9 cellular contexts compared by ENCODE assay signal in genomic region chr3:170499562-170500156, GRCh38.
DNase-seq lines count a peak whose midpoint lies in the region; ATAC-seq and FAIRE-seq lines count a peak whose summit lies in the region.
"Had no signal": no experiment of that assay in that cellular context is flagged by ENCODE, and none has a peak within 500 bp of the region (broad histone marks: within the 10 kb centered on the region; RNA-seq: fewer than 3 reads in every experiment).

No MANE protein-coding gene starts in this region.

- H3K4me1 Mint-ChIP-seq in activated naive CD4-positive, alpha-beta T cell treated with anti-CD3 and anti-CD28 coated beads for 36 hours (ENCODE audit: low read depth) = no peaks in the 10 kb centered on the region
- H3K4me1 Mint-ChIP-seq in natural killer cell treated with Interleukin-12 subunit alpha and Interleukin-12 subunit beta and Interleukin-15 and Interleukin-18, amount 100 ng/mL, for 72 hours (ENCODE audit: low read depth in 2 of 2) = no peaks in the 10 kb centered on the region
- no peaks in the 10 kb centered on the region for H3K4me1 Mint-ChIP-seq in activated T-helper 17 cell treated with anti-CD3 and anti-CD28 coated beads, Interleukin-2, amount 50 U/mL, for 72 hours
- H3K4me1 Mint-ChIP-seq: activated naive CD8-positive, alpha-beta T cell treated with anti-CD3 and anti-CD28 coated beads, Interleukin-2, amount 10 ng/mL, durations not matched to agents 7 days and 5 days had no signal

- H3K4me3 Mint-ChIP-seq in activated naive CD4-positive, alpha-beta T cell treated with anti-CD3 and anti-CD28 coated beads for 36 hours = no peak overlapping the region
- H3K4me3 Mint-ChIP-seq in natural killer cell treated with Interleukin-12 subunit alpha and Interleukin-12 subunit beta and Interleukin-15 and Interleukin-18, amount 100 ng/mL, for 72 hours = no peak overlapping the region
- no peak overlapping the region for H3K4me3 Mint-ChIP-seq in activated T-helper 17 cell treated with anti-CD3 and anti-CD28 coated beads, Interleukin-2, amount 50 U/mL, for 72 hours
- H3K4me3 Mint-ChIP-seq: activated naive CD8-positive, alpha-beta T cell treated with anti-CD3 and anti-CD28 coated beads, Interleukin-2, amount 10 ng/mL, durations not matched to agents 7 days and 5 days had no signal

- intact Hi-C loops in activated naive CD4-positive, alpha-beta T cell treated with anti-CD3 and anti-CD28 coated beads for 36 hours (cut with micrococcal nuclease) = loop anchor here (1.0 to 2.0 kb wide), 2 partner anchors 85 to 189 kb away; no protein-coding TSS in a partner anchor

- ATAC-seq in activated naive CD4-positive, alpha-beta T cell treated with anti-CD3 and anti-CD28 coated beads, Interleukin-2, amount 50 U/mL, for 72 hours = no peak
- no peak for ATAC-seq in natural killer cell treated with Interleukin-12 subunit alpha and Interleukin-12 subunit beta and Interleukin-15 and Interleukin-18, amount 100 ng/mL, for 72 hours
- ATAC-seq in activated T-helper 17 cell treated with anti-CD3 and anti-CD28 coated beads, Interleukin-2, amount 50 U/mL, for 72 hours (replicated peaks) = no peak
- no peak for ATAC-seq in GM21786 (IDR thresholded peaks at IDR 0.05; ENCODE audit: unreplicated experiment)

- DNase-seq in activated naive CD4-positive, alpha-beta T cell treated with anti-CD3 and anti-CD28 coated beads for 36 hours = peak; percentile 39
- no peak for DNase-seq in activated naive CD4-positive, alpha-beta T cell treated with anti-CD3 and anti-CD28 coated beads, Interleukin-2, amount 50 U/mL, for 72 hours (ENCODE audit: low spot score in 2 of 2)
- peak; percentile 63 for DNase-seq in HTR-8/SVneo (ENCODE audit: insufficient read length, low spot score)
- peak; percentile 82 for DNase-seq in amniotic epithelial cell (ENCODE audit: low read depth)
- peak; percentile 28 for DNase-seq in kidney glomerular epithelial cell (lab: John Stamatoyannopoulos, UW)
- no peak for DNase-seq in natural killer cell treated with Interleukin-12 subunit alpha and Interleukin-12 subunit beta and Interleukin-15 and Interleukin-18, amount 100 ng/mL, for 72 hours (ENCODE audit: low spot score)
- DNase-seq: activated naive CD8-positive, alpha-beta T cell treated with anti-CD3 and anti-CD28 coated beads, Interleukin-2, amount 10 ng/mL, durations not matched to agents 7 days and 5 days had no signal

- CTCF ChIA-PET in activated naive CD4-positive, alpha-beta T cell treated with anti-CD3 and anti-CD28 coated beads for 36 hours (lab: Charles Lee) = interaction anchor here (0.6 to 1.5 kb wide), 4 partner anchors 29 to 593 kb away, joined by 3 to 7 read pairs (median 3); no protein-coding TSS in a partner anchor

- H3K9me3 Mint-ChIP-seq in activated naive CD4-positive, alpha-beta T cell treated with anti-CD3 and anti-CD28 coated beads for 36 hours = no peaks in the 10 kb centered on the region
- no peaks in the 10 kb centered on the region for H3K9me3 Mint-ChIP-seq in activated naive CD4-positive, alpha-beta T cell treated with anti-CD3 and anti-CD28 coated beads, Interleukin-2, amount 50 U/mL, for 72 hours
- H3K9me3 Mint-ChIP-seq in natural killer cell treated with Interleukin-12 subunit alpha and Interleukin-12 subunit beta and Interleukin-15 and Interleukin-18, amount 100 ng/mL, for 72 hours = no peaks in the 10 kb centered on the region
- no peaks in the 10 kb centered on the region for H3K9me3 Mint-ChIP-seq in activated T-helper 17 cell treated with anti-CD3 and anti-CD28 coated beads, Interleukin-2, amount 50 U/mL, for 72 hours
- H3K9me3 Mint-ChIP-seq: activated naive CD8-positive, alpha-beta T cell treated with anti-CD3 and anti-CD28 coated beads, Interleukin-2, amount 10 ng/mL, durations not matched to agents 7 days and 5 days had no signal

- H3K27me3 Mint-ChIP-seq in activated naive CD4-positive, alpha-beta T cell treated with anti-CD3 and anti-CD28 coated beads for 36 hours (ENCODE audit: low read depth) = peaks cover 3% of the 10 kb centered on the region
- peaks cover 9 to 20% of the 10 kb centered on the region in 2 donors for H3K27me3 Mint-ChIP-seq in natural killer cell treated with Interleukin-12 subunit alpha and Interleukin-12 subunit beta and Interleukin-15 and Interleukin-18, amount 100 ng/mL, for 72 hours
- peaks cover 6% of the 10 kb centered on the region for H3K27me3 Mint-ChIP-seq in activated T-helper 17 cell treated with anti-CD3 and anti-CD28 coated beads, Interleukin-2, amount 50 U/mL, for 72 hours

- H3K27ac Mint-ChIP-seq in activated naive CD4-positive, alpha-beta T cell treated with anti-CD3 and anti-CD28 coated beads for 36 hours = no peak overlapping the region
- H3K27ac Mint-ChIP-seq in activated naive CD4-positive, alpha-beta T cell treated with anti-CD3 and anti-CD28 coated beads, Interleukin-2, amount 50 U/mL, for 72 hours = no peak overlapping the region
- H3K27ac Mint-ChIP-seq in natural killer cell treated with Interleukin-12 subunit alpha and Interleukin-12 subunit beta and Interleukin-15 and Interleukin-18, amount 100 ng/mL, for 72 hours = no peak overlapping the region
- H3K27ac Mint-ChIP-seq in activated T-helper 17 cell treated with anti-CD3 and anti-CD28 coated beads, Interleukin-2, amount 50 U/mL, for 72 hours = no peak overlapping the region
- H3K27ac Mint-ChIP-seq: activated naive CD8-positive, alpha-beta T cell treated with anti-CD3 and anti-CD28 coated beads, Interleukin-2, amount 10 ng/mL, durations not matched to agents 7 days and 5 days had no signal

- FAIRE-seq in HTR-8/SVneo (lab: Jason Lieb, UNC) = no peak

- no peaks in the 10 kb centered on the region for H3K36me3 Mint-ChIP-seq in activated naive CD4-positive, alpha-beta T cell treated with anti-CD3 and anti-CD28 coated beads for 36 hours (ENCODE audit: low read depth)
- no peaks in the 10 kb centered on the region for H3K36me3 Mint-ChIP-seq in activated naive CD4-positive, alpha-beta T cell treated with anti-CD3 and anti-CD28 coated beads, Interleukin-2, amount 50 U/mL, for 72 hours
- H3K36me3 Mint-ChIP-seq in natural killer cell treated with Interleukin-12 subunit alpha and Interleukin-12 subunit beta and Interleukin-15 and Interleukin-18, amount 100 ng/mL, for 72 hours = no peaks in the 10 kb centered on the region
- H3K36me3 Mint-ChIP-seq in activated T-helper 17 cell treated with anti-CD3 and anti-CD28 coated beads, Interleukin-2, amount 50 U/mL, for 72 hours (ENCODE audit: low read depth) = no peaks in the 10 kb centered on the region
- H3K36me3 Mint-ChIP-seq: activated naive CD8-positive, alpha-beta T cell treated with anti-CD3 and anti-CD28 coated beads, Interleukin-2, amount 10 ng/mL, durations not matched to agents 7 days and 5 days had no signal

Comparison
In these comparisons a context has a peak if more than half of its experiments do, and no peak if none do; other contexts are left out.
1. DNase-seq: peak in activated naive CD4-positive, alpha-beta T cell treated with anti-CD3 and anti-CD28 coated beads for 36 hours (single experiment), HTR-8/SVneo (single experiment), amniotic epithelial cell (single experiment) and kidney glomerular epithelial cell (single experiment); none in activated naive CD4-positive, alpha-beta T cell treated with anti-CD3 and anti-CD28 coated beads, Interleukin-2, amount 50 U/mL, for 72 hours (0 of 2) and natural killer cell treated with Interleukin-12 subunit alpha and Interleukin-12 subunit beta and Interleukin-15 and Interleukin-18, amount 100 ng/mL, for 72 hours (single experiment).